ENCODE assay signal across 8 cellular contexts in the genomic region with DNA sequence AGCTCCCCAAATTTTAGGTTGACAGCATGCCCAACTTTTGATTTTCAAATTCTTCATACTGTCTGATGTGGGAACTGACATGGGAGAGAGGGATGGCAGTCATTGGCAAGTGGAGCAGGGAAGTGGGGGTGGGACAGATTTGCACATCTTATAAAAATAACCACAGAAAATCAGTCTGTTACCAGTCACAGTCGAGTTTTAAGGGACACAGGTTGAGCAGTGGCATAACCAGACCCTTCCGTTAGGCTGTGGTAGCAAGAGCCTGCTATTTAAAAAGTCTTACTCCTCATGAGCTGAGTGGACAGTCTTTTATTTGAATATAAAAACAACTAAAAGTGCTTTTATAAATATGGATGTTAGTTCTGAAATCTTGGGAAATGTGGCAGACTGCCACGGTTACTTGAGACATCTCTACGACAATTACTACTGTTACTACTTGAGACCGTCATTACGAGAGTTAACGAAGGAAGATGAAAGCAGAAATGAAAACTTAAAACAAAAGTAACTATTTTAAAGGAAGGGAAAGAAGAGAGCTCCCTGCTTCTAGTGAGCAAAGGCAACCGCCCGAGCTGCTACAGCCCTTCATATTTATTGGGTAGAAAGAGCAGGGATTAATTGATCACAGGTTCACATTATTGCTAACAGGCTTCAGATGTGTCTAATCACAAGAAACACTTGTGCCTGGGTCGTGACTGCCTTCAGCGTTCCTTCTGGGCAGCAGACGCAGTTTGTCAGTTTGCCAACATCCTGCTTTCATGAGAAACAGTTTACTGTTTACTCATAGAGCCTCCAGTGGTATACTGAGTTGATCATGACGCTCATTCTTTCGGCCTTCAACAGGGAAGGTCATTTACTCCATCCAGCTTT.
DNase-seq lines count a peak whose midpoint lies in the region; ATAC-seq and TF ChIP-seq lines count a peak whose summit lies in the region.

No MANE protein-coding gene starts in this region.

- H3K4me1 ChIP-seq in neuronal stem cell (ENCODE audit: control insufficient read depth in 2 of 2, insufficient read depth in 1 of 2, low read depth in 1 of 2, low read length in 2 of 2): no peaks in the 10 kb centered on the region

- H3K4me3 Mint-ChIP-seq in activated T-cell treated with anti-CD3 and anti-CD28 coated beads, Interleukin-2, amount 50 U/mL, for 4 hours: no peak overlapping the region

- in situ Hi-C loops in GM13976 (cut with MboI; ENCODE audit: low sequenced_read_pairs, unreplicated experiment): no loop called here

- H3K9me3 Mint-ChIP-seq in activated T-cell treated with anti-CD3 and anti-CD28 coated beads, Interleukin-2, amount 50 U/mL, for 4 hours: no peaks in the 10 kb centered on the region

- DNase-seq in GM13976 (ENCODE audit: low spot score) (peak; percentile 8), foreskin melanocyte (peak; percentile 64), GM10248 (ENCODE audit: extremely low spot score) (no peak), neuronal stem cell (ENCODE audit: low spot score) (no peak), NCI-H1694 treated with DMSO at 0.1 percent for 48 hours (lab: John Stamatoyannopoulos, UW) (no peak)
- DNase-seq in activated T-cell treated with anti-CD3 and anti-CD28 coated beads, Interleukin-2, amount 50 U/mL, for 4 hours: no peak

- H3K9me3 ChIP-seq in neuronal stem cell (replicated peaks in 1 of 2; ENCODE audit: control insufficient read depth in 2 of 2, insufficient read depth in 1 of 2, low read depth in 1 of 2, low read length in 2 of 2): no peaks in the 10 kb centered on the region

- H3K27me3 Mint-ChIP-seq in activated T-cell treated with anti-CD3 and anti-CD28 coated beads, Interleukin-2, amount 50 U/mL, for 4 hours (ENCODE audit: low read depth): no peaks in the 10 kb centered on the region

- H3K36me3 ChIP-seq in neuronal stem cell (replicated peaks in 1 of 2; ENCODE audit: control insufficient read depth in 2 of 2, insufficient read depth in 2 of 2, low read length in 2 of 2): peaks cover 4 to 59% of the 10 kb centered on the region in 2 donors

- TF ChIP-seq CTCF in GM13976 (IDR thresholded peaks at IDR 0.05; ENCODE audit: borderline replicate concordance, control extremely low read depth, extremely low read depth, insufficient read depth, missing control alignments) (no peak), GM10248 (IDR thresholded peaks at IDR 0.05; ENCODE audit: control extremely low read depth, extremely low read depth, low read depth, missing control alignments) (no peak)

- ATAC-seq in GM21515 (IDR thresholded peaks at IDR 0.05; ENCODE audit: unreplicated experiment) (peak; percentile 62), HG03460 (IDR thresholded peaks at IDR 0.05; ENCODE audit: unreplicated experiment) (peak; percentile 54)
- ATAC-seq in activated T-cell treated with anti-CD3 and anti-CD28 coated beads, Interleukin-2, amount 50 U/mL, for 4 hours: no peak

- H3K18ac ChIP-seq in neuronal stem cell (ENCODE audit: low read length): no peak overlapping the region

- no peak overlapping the region for H3K23ac ChIP-seq in neuronal stem cell (ENCODE audit: low read depth, low read length, poor library complexity)

- H3K36me3 Mint-ChIP-seq in activated T-cell treated with anti-CD3 and anti-CD28 coated beads, Interleukin-2, amount 50 U/mL, for 4 hours (ENCODE audit: insufficient read depth): peaks cover 4% of the 10 kb centered on the region

- H2AK5ac ChIP-seq in neuronal stem cell (ENCODE audit: low read depth, low read length): no peak overlapping the region

- no peak overlapping the region for H3K9ac ChIP-seq in neuronal stem cell (ENCODE audit: low read depth, low read length, poor library complexity)

- H2BK15ac ChIP-seq in neuronal stem cell (ENCODE audit: low read length): no peak overlapping the region

- H2BK12ac ChIP-seq in neuronal stem cell (ENCODE audit: low read length): no peak overlapping the region

- H3K79me1 ChIP-seq in neuronal stem cell (ENCODE audit: low read depth, low read length): no peaks in the 10 kb centered on the region

- H2BK120ac ChIP-seq in neuronal stem cell (ENCODE audit: low read depth, low read length): no peak overlapping the region

- no peak overlapping the region for H3K4ac ChIP-seq in neuronal stem cell (ENCODE audit: low read length)

- no peak overlapping the region for H3K4me3 ChIP-seq in neuronal stem cell (ENCODE audit: low read length in 2 of 2)

- no peak overlapping the region for H4K91ac ChIP-seq in neuronal stem cell (ENCODE audit: low read depth, low read length, poor library complexity)

- no peaks in the 10 kb centered on the region for H3K27me3 ChIP-seq in neuronal stem cell (ENCODE audit: control insufficient read depth in 3 of 3, insufficient read depth in 3 of 3, low read depth in 1 of 3, low read length in 3 of 3)

- POLR2A ChIA-PET in GM10248 (lab: Yijun Ruan, JAX): interaction anchor here (0.6 kb wide), 1 partner anchor 72 kb away, joined by 5 read pairs; no protein-coding TSS in a partner anchor

- CTCF ChIA-PET in GM10248 (lab: Yijun Ruan, JAX): interaction anchor here (1.1 to 1.5 kb wide), 3 partner anchors 10 to 70 kb away, joined by 3 to 4 read pairs (median 3); no protein-coding TSS in a partner anchor

- no peak overlapping the region for H3K4me2 ChIP-seq in neuronal stem cell (ENCODE audit: insufficient read depth, low read length, poor library complexity, severe bottlenecking)

- no peak overlapping the region for H2BK5ac ChIP-seq in neuronal stem cell (ENCODE audit: low read length)

- H3K4me1 Mint-ChIP-seq in activated T-cell treated with anti-CD3 and anti-CD28 coated beads, Interleukin-2, amount 50 U/mL, for 4 hours (ENCODE audit: low read depth): no peaks in the 10 kb centered on the region

- no CpG with 5 or more reads among the region's 14 CpGs for WGBS in neuronal stem cell (ENCODE audit: extremely low coverage in 2 of 2, insufficient read length in 2 of 2, insufficient replicate concordance in 1 of 2), 2 donors

- no peak overlapping the region for H2AFZ ChIP-seq in neuronal stem cell (ENCODE audit: low read length)

- no peak overlapping the region for H4K8ac ChIP-seq in neuronal stem cell (ENCODE audit: low read depth, low read length)

- no peak overlapping the region for H3K14ac ChIP-seq in neuronal stem cell (ENCODE audit: low read length)

- no peak overlapping the region for H3K27ac ChIP-seq in neuronal stem cell (replicated peaks; ENCODE audit: low read length)

Comparison
In these comparisons a context has a peak if more than half of its experiments do, and no peak if none do; other contexts are left out.
1. DNase-seq: peak in GM13976 (single experiment) and foreskin melanocyte (single experiment); none in GM10248 (single experiment), activated T-cell treated with anti-CD3 and anti-CD28 coated beads, Interleukin-2, amount 50 U/mL, for 4 hours (single experiment), neuronal stem cell (single experiment) and NCI-H1694 treated with DMSO at 0.1 percent for 48 hours (single experiment).
2. ATAC-seq: peak in GM21515 (single experiment) and HG03460 (single experiment); none in activated T-cell treated with anti-CD3 and anti-CD28 coated beads, Interleukin-2, amount 50 U/mL, for 4 hours (0 of 2).